In genomic region chr3:9180764-9181117, GRCh38 we compare ENCODE assay signal across 9 cellular contexts.
DNase-seq lines count a peak whose midpoint lies in the region; ATAC-seq and TF ChIP-seq lines count a peak whose summit lies in the region.
"Had no signal": no experiment of that assay in that cellular context is flagged by ENCODE, and none has a peak within 500 bp of the region (broad histone marks: within the 10 kb centered on the region; RNA-seq: fewer than 3 reads in every experiment).

No MANE protein-coding gene starts in this region.

- no peaks in the 10 kb centered on the region for H3K9me3 Mint-ChIP-seq in activated naive CD8-positive, alpha-beta T cell (ENCODE audit: low read depth)

- peak; percentile 42 for ATAC-seq in HG02885 (IDR thresholded peaks at IDR 0.05; ENCODE audit: poor library complexity, unreplicated experiment)
- no peak for ATAC-seq in HG03175 (IDR thresholded peaks at IDR 0.05; ENCODE audit: unreplicated experiment)

- no peaks in the 10 kb centered on the region for H3K27me3 Mint-ChIP-seq in activated naive CD8-positive, alpha-beta T cell

- POLR2A ChIA-PET in HEK293T (lab: Yijun Ruan, JAX), result no interaction called here

- H3K27ac Mint-ChIP-seq in activated naive CD8-positive, alpha-beta T cell, result peak overlapping the region; percentile 67

- peak overlapping the region; percentile 73 for H3K4me3 Mint-ChIP-seq in activated naive CD8-positive, alpha-beta T cell

- CTCF ChIA-PET in HEK293T (lab: Yijun Ruan, JAX), result interaction anchor here (1.0 kb wide), 1 partner anchor 13 kb away, joined by 3 read pairs; no protein-coding TSS in a partner anchor

- DNase-seq in DMS 273 (lab: John Stamatoyannopoulos, UW; ENCODE audit: unreplicated experiment) (peak; percentile 27), DMS 273 treated with DMSO at 0.1 percent for 48 hours (lab: John Stamatoyannopoulos, UW) (no peak), posterior cingulate gyrus (peak in 8 of 10 donors; percentile 25 to 95 (median 63)), HEK293T (ENCODE audit: extremely low spot score) (no peak), DMS53 (lab: John Stamatoyannopoulos, UW) (no peak)
- DNase-seq: NCI-H2107 had no signal

- H3K4me1 Mint-ChIP-seq in activated naive CD8-positive, alpha-beta T cell (ENCODE audit: low read depth), result peaks cover 25% of the 10 kb centered on the region

- intact Hi-C loops in posterior cingulate gyrus (cut with DNase I), result no loop called here

- H3K36me3 Mint-ChIP-seq in activated naive CD8-positive, alpha-beta T cell, result peaks cover 3% of the 10 kb centered on the region

TF ChIP-seq in HEK293T, 16 proteins besides CTCF, POLR2A, EP300 and RAD21:
- TF ChIP-seq FOXK2 (IDR thresholded peaks at IDR 0.05), result no peak

Comparison
In these comparisons a context has a peak if more than half of its experiments do, and no peak if none do; other contexts are left out.
1. DNase-seq: peak in DMS 273 (single experiment) and posterior cingulate gyrus (8 of 10); none in DMS 273 treated with DMSO at 0.1 percent for 48 hours (single experiment), HEK293T (single experiment) and DMS53 (single experiment).